ENCODE assay signal across 16 cellular contexts in genomic region chr9:95810814-95811213, GRCh38.
"Had no signal": no experiment of that assay in that cellular context is flagged by ENCODE, and none has a peak within 500 bp of the region (broad histone marks: within the 10 kb centered on the region; RNA-seq: fewer than 3 reads in every experiment).

No MANE protein-coding gene starts in this region.

- H3K4me2 ChIP-seq: neural progenitor cell had no signal

- H3K9ac ChIP-seq: neural progenitor cell, parathyroid adenoma had no signal

- FAIRE-seq: frontal cortex, keratinocyte had no signal

- H3K79me2 ChIP-seq: parathyroid adenoma had no signal

- DNase-seq: colonic mucosa; effector memory CD4-positive, alpha-beta T cell; midbrain; naive thymus-derived CD4-positive, alpha-beta T cell; stimulated activated CD4-positive, alpha-beta T cell treated with anti-CD3 and anti-CD28 coated beads, Interleukin-2, amount 100 ng/mL, for 24 hours; stimulated activated CD4-positive, alpha-beta T cell treated with anti-CD3 and anti-CD28 coated beads, Interleukin-4, amount 100 ng/mL, for 4 hours; stimulated activated naive B cell treated with anti-CD40 and anti-IgM and Interleukin-4, amounts not matched to agents 10 μg/mL and 1 μg/mL and 100 μg/mL, for 72 hours; trophoblast cell had no signal

- H3K4me1 ChIP-seq: colonic mucosa, neural progenitor cell, parathyroid adenoma, suprapubic skin had no signal

- H3K9me3 ChIP-seq: colonic mucosa, suprapubic skin had no signal

- H3K4me3 ChIP-seq: colonic mucosa, lung, neural progenitor cell, suprapubic skin had no signal

- ATAC-seq: left lobe of liver; naive thymus-derived CD4-positive, alpha-beta T cell; sciatic nerve had no signal

- H3K27ac ChIP-seq: colonic mucosa, neural progenitor cell, parathyroid adenoma, suprapubic skin had no signal

- H3K27me3 ChIP-seq: colonic mucosa, neural progenitor cell, suprapubic skin had no signal

- H2AFZ ChIP-seq: neural progenitor cell, parathyroid adenoma had no signal

- H3K36me3 ChIP-seq: colonic mucosa, neural progenitor cell, suprapubic skin had no signal
